ENCODE assay signal across 1 cellular context in the genomic region with DNA sequence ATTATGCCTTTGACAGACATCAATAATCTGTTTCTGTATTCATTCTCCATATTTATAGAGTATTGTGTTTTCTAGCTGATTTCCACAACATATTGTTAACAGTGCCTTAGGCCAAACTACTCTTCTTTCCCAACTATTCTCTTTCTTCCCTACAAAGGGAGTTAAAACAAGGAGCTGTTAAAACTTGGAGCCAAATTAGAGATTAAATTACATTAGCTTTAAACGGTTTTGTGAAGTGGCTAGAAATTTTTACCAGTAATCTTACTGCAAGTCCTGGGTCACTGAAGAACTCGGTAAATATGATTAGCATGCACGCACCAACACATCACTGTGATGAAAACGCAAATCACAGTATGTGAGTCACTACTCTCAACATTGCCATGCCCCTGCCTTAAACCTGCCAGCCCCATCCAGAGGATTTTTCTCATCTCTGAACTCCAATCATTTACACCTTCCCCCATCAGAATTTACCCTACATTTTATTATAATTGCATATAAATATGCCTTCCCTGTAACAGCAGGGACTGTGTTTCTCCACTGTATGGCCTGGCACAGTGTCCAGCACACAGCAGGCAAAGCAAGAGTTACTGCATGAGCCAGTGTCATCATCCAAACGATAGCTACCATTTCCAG.
TF ChIP-seq lines count a peak whose summit lies in the region.

No MANE protein-coding gene starts in this region.

TF ChIP-seq in K562, 482 proteins besides CTCF, POLR2A, EP300 and RAD21 (continued from another document):
- no peak for TF ChIP-seq MAZ (CRISPR knock-in tag; conservative IDR thresholded peaks at IDR 0.05 in 1 of 2, IDR thresholded peaks at IDR 0.05 in 1 of 2)
- TF ChIP-seq, protein P1, sequence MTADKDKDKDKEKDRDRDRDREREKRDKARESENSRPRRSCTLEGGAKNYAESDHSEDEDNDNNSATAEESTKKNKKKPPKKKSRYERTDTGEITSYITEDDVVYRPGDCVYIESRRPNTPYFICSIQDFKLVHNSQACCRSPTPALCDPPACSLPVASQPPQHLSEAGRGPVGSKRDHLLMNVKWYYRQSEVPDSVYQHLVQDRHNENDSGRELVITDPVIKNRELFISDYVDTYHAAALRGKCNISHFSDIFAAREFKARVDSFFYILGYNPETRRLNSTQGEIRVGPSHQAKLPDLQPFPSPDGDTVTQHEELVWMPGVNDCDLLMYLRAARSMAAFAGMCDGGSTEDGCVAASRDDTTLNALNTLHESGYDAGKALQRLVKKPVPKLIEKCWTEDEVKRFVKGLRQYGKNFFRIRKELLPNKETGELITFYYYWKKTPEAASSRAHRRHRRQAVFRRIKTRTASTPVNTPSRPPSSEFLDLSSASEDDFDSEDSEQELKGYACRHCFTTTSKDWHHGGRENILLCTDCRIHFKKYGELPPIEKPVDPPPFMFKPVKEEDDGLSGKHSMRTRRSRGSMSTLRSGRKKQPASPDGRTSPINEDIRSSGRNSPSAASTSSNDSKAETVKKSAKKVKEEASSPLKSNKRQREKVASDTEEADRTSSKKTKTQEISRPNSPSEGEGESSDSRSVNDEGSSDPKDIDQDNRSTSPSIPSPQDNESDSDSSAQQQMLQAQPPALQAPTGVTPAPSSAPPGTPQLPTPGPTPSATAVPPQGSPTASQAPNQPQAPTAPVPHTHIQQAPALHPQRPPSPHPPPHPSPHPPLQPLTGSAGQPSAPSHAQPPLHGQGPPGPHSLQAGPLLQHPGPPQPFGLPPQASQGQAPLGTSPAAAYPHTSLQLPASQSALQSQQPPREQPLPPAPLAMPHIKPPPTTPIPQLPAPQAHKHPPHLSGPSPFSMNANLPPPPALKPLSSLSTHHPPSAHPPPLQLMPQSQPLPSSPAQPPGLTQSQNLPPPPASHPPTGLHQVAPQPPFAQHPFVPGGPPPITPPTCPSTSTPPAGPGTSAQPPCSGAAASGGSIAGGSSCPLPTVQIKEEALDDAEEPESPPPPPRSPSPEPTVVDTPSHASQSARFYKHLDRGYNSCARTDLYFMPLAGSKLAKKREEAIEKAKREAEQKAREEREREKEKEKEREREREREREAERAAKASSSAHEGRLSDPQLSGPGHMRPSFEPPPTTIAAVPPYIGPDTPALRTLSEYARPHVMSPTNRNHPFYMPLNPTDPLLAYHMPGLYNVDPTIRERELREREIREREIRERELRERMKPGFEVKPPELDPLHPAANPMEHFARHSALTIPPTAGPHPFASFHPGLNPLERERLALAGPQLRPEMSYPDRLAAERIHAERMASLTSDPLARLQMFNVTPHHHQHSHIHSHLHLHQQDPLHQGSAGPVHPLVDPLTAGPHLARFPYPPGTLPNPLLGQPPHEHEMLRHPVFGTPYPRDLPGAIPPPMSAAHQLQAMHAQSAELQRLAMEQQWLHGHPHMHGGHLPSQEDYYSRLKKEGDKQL (CRISPR knock-in tag; IDR thresholded peaks at IDR 0.05; ENCODE audit: borderline replicate concordance): no peak
- TF ChIP-seq CBX5 (IDR thresholded peaks at IDR 0.05; ENCODE audit: borderline replicate concordance, low read depth): no peak
